8 cellular contexts compared by ENCODE assay signal in the genomic region with DNA sequence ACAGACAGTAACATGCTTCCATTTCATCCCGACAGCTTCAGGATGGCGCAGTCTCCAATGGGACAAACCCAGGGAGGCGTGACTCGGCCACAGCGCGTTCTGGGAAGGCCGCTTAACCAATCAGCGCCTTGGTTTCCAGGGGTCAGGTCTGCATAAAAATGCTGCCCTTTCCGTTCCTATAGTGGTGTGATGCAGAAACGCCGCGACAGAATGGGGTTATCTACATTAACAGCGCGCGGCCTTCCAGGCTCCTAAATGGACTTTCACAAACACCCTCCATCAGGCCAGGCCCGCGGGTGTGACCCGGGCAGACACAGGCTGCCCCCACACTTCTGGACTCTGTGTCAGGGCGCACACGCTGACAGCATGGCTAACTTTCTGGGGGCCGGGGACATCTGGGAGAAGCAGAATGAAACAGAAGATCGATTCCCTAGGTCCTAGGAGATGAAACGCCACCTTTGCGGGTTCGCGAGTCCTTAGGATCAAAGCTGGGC. TPM values are rescaled to one million over a fixed set of nuclear protein-coding genes. Genes with fewer than 3 reads are reported as not detected.
A peak's percentile ranks its signal among the peaks of the same experiment; 100 is the strongest.
DNase-seq lines count a peak whose midpoint lies in the region; ATAC-seq and TF ChIP-seq lines count a peak whose summit lies in the region.

No MANE protein-coding gene starts in this region.

- H3K9ac ChIP-seq in rectal smooth muscle tissue (ENCODE audit: low read length), result peak overlapping the region; percentile 16

- TF ChIP-seq POLR2A in breast epithelium (IDR thresholded peaks at IDR 0.05), result no peak

- H3K9me3 ChIP-seq in breast epithelium, result no peaks in the 10 kb centered on the region

- H3K4me3 ChIP-seq in breast epithelium, result peak overlapping the region; percentile 67 to 82 (median 81)
- H3K4me3 ChIP-seq in iPS-11a (ENCODE audit: low read depth, low read length), result peak overlapping the region; percentile 76
- H3K4me3 ChIP-seq in rectal smooth muscle tissue (ENCODE audit: low read length), result peak overlapping the region; percentile 95

- H3K27me3 ChIP-seq in breast epithelium (no peaks in the 10 kb centered on the region), rectal smooth muscle tissue (ENCODE audit: control insufficient read depth, insufficient read depth, low read length) (no peaks in the 10 kb centered on the region)

- no peaks in the 10 kb centered on the region for H3K4me1 ChIP-seq in breast epithelium
- H3K4me1 ChIP-seq in rectal smooth muscle tissue (ENCODE audit: control insufficient read depth, insufficient read depth, low read length), result no peaks in the 10 kb centered on the region

- H3K36me3 ChIP-seq in breast epithelium, result no peaks in the 10 kb centered on the region
- H3K36me3 ChIP-seq in rectal smooth muscle tissue (ENCODE audit: control insufficient read depth, insufficient read depth, low read length), result no peaks in the 10 kb centered on the region

- intact Hi-C loops in breast epithelium (cut with DNase I; ENCODE audit: low total_unique reads), result no loop called here

- H3K27ac ChIP-seq in breast epithelium, result peak overlapping the region; percentile 88 to 90
- H3K27ac ChIP-seq in rectal smooth muscle tissue (ENCODE audit: low read depth, low read length), result peak overlapping the region; percentile 89

- peak; percentile 32 for ATAC-seq in GM19467 (IDR thresholded peaks at IDR 0.05; ENCODE audit: unreplicated experiment)
- ATAC-seq in HG02588 (IDR thresholded peaks at IDR 0.05; ENCODE audit: unreplicated experiment), result no peak

- no peak for TF ChIP-seq CTCF in breast epithelium (IDR thresholded peaks at IDR 0.05)

- peak; percentile 85 for DNase-seq in D341Med (ENCODE audit: low spot score)
- DNase-seq in HUDEP-2 (lab: John Stamatoyannopoulos, UW; ENCODE audit: unreplicated experiment in 76 of 76), result peak in 73 of 76 experiments; percentile 14 to 82 (median 64)
- DNase-seq in OCI-M1 (lab: John Stamatoyannopoulos, UW), result peak; percentile 93
- DNase-seq in breast epithelium (ENCODE audit: low spot score in 2 of 2), result peak; percentile 74 to 77

RNA-seq across cellular contexts. Expression of gene TMEM231, which starts 0.8 kb away (rescaled TPM):
- total RNA-seq in breast epithelium, result 1 to 10 TPM; 6.6 to 9.8 (median 7.0) TPM

RNA-seq across cellular contexts. Expression of gene GABARAPL2, which starts 10.9 kb away (rescaled TPM):
- 100 to 1,000 TPM in 2 of 3 donors, 10 to 100 TPM in 1; 95.2 to 128 (median 104) TPM for total RNA-seq in breast epithelium

RNA-seq across cellular contexts. Expression of gene CHST5, which starts 19.4 kb away (rescaled TPM):
- total RNA-seq in breast epithelium, result under 1 TPM in 2 of 3 donors, not detected in 1; 0.15 to 0.33 TPM
